In the genomic region with DNA sequence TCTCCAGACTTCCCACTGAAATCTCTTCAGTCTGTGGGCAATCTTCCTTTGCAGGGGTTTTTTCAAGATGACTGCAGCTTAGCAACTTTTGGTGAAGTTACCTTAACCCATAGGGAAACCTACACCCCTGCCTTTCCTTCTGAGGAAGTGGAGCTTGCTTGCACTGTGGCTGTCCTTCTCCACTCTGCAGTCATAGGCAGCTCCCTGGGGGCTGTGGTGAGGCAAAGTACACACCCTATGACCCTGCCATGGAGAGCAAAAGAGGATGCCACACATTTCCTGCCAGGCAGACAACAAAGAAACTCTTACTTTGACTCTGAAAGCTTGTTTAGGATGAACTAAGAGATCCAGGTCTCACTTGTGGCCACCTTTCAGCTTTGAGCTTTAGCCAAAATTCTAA, we compare ENCODE assay signal across 15 cellular contexts.
DNase-seq lines count a peak whose midpoint lies in the region; ATAC-seq, FAIRE-seq and TF ChIP-seq lines count a peak whose summit lies in the region.
"Had no signal": no experiment of that assay in that cellular context is flagged by ENCODE, and none has a peak within 500 bp of the region (broad histone marks: within the 10 kb centered on the region; RNA-seq: fewer than 3 reads in every experiment).

No MANE protein-coding gene starts in this region.

- no peaks in the 10 kb centered on the region for H3K4me1 ChIP-seq in pancreas
- H3K4me1 ChIP-seq: left lung had no signal

- no peaks in the 10 kb centered on the region for H3K36me3 ChIP-seq in pancreas
- H3K36me3 ChIP-seq: left lung had no signal

- H3K27me3 Mint-ChIP-seq in activated naive CD8-positive, alpha-beta T cell treated with anti-CD3 and anti-CD28 coated beads, Interleukin-2, amount 50 U/mL, for 24 hours, result peaks cover 3% of the 10 kb centered on the region
- no peaks in the 10 kb centered on the region for H3K27me3 Mint-ChIP-seq in MCF 10A (ENCODE audit: insufficient read depth, unreplicated experiment)

- H3K4me1 Mint-ChIP-seq in activated naive CD8-positive, alpha-beta T cell treated with anti-CD3 and anti-CD28 coated beads, Interleukin-2, amount 50 U/mL, for 24 hours, result peaks cover 25% of the 10 kb centered on the region
- peaks cover 13% of the 10 kb centered on the region for H3K4me1 Mint-ChIP-seq in MCF 10A (ENCODE audit: insufficient read depth, unreplicated experiment)

- peaks cover 20% of the 10 kb centered on the region for H3K9me3 Mint-ChIP-seq in activated naive CD8-positive, alpha-beta T cell treated with anti-CD3 and anti-CD28 coated beads, Interleukin-2, amount 50 U/mL, for 24 hours
- no peaks in the 10 kb centered on the region for H3K9me3 Mint-ChIP-seq in MCF 10A (ENCODE audit: unreplicated experiment)

- ATAC-seq in GM18498 (IDR thresholded peaks at IDR 0.05; ENCODE audit: unreplicated experiment), result peak; percentile 69
- peak; percentile 75 for ATAC-seq in GM21447 (IDR thresholded peaks at IDR 0.05; ENCODE audit: unreplicated experiment)
- peak; percentile 56 for ATAC-seq in HG03469 (IDR thresholded peaks at IDR 0.05; ENCODE audit: unreplicated experiment)
- ATAC-seq in activated naive CD8-positive, alpha-beta T cell treated with anti-CD3 and anti-CD28 coated beads, Interleukin-2, amount 50 U/mL, for 24 hours, result peak; percentile 64
- ATAC-seq in pancreas, result no peak
- ATAC-seq: left lung, right cardiac atrium had no signal

- H3K27me3 ChIP-seq in pancreas, result no peaks in the 10 kb centered on the region
- H3K27me3 ChIP-seq: left lung had no signal

- intact Hi-C loops in MCF 10A (cut with micrococcal nuclease), result no loop called here
- intact Hi-C loops in pancreas (cut with DNase I), result no loop called here

- no peaks in the 10 kb centered on the region for H3K36me3 Mint-ChIP-seq in activated naive CD8-positive, alpha-beta T cell treated with anti-CD3 and anti-CD28 coated beads, Interleukin-2, amount 50 U/mL, for 24 hours (ENCODE audit: low read depth)
- H3K36me3 Mint-ChIP-seq in MCF 10A (ENCODE audit: insufficient read depth, unreplicated experiment), result peaks cover 4% of the 10 kb centered on the region
- H3K36me3 Mint-ChIP-seq: CD4-positive, CD25-positive, alpha-beta regulatory T cell had no signal

- FAIRE-seq in pancreas (lab: Jason Lieb, UNC), result no peak
- FAIRE-seq: colon, RCC 7860 had no signal

- no peaks in the 10 kb centered on the region for H3K9me3 ChIP-seq in pancreas
- H3K9me3 ChIP-seq: left lung had no signal

- no peak overlapping the region for H3K27ac Mint-ChIP-seq in activated naive CD8-positive, alpha-beta T cell treated with anti-CD3 and anti-CD28 coated beads, Interleukin-2, amount 50 U/mL, for 24 hours
- no peak overlapping the region for H3K27ac Mint-ChIP-seq in MCF 10A (ENCODE audit: low read depth, unreplicated experiment)

- H3K4me3 ChIP-seq in pancreas, result no peak overlapping the region
- H3K4me3 ChIP-seq: left lung had no signal

- CTCF ChIA-PET in MCF 10A (lab: Yijun Ruan, JAX), result interaction anchor here (0.7 to 3.3 kb wide), 4 partner anchors 16 to 1004 kb away, joined by 3 to 26 read pairs (median 10); partner anchors contain the start of gene ZNF462

- no peak overlapping the region for H3K27ac ChIP-seq in pancreas
- H3K27ac ChIP-seq: left lung had no signal

- H3K4me3 Mint-ChIP-seq in activated naive CD8-positive, alpha-beta T cell treated with anti-CD3 and anti-CD28 coated beads, Interleukin-2, amount 50 U/mL, for 24 hours, result no peak overlapping the region
- no peak overlapping the region for H3K4me3 Mint-ChIP-seq in MCF 10A (ENCODE audit: unreplicated experiment)
- H3K4me3 Mint-ChIP-seq: CD4-positive, CD25-positive, alpha-beta regulatory T cell had no signal

- TF ChIP-seq CTCF in MCF 10A (IDR thresholded peaks at IDR 0.05; ENCODE audit: unreplicated experiment), result no peak
- no peak for TF ChIP-seq CTCF in pancreas (IDR thresholded peaks at IDR 0.05)

- no peak for DNase-seq in activated naive CD8-positive, alpha-beta T cell treated with anti-CD3 and anti-CD28 coated beads, Interleukin-2, amount 50 U/mL, for 24 hours
- no peak for DNase-seq in NK-92 treated with Interleukin-12 subunit alpha and Interleukin-12 subunit beta, amount 100 ng/mL, for 24 hours (lab: John Stamatoyannopoulos, UW)
- DNase-seq in MCF 10A (ENCODE audit: unreplicated experiment), result no peak
- no peak for DNase-seq in NCI-H1105 (lab: John Stamatoyannopoulos, UW)
- DNase-seq in pancreas, result no peak
- DNase-seq: left lung, NCI-H1092, NCI-H446 treated with DMSO at 0.1 percent for 48 hours, right cardiac atrium had no signal

- POLR2A ChIA-PET in MCF 10A (lab: Yijun Ruan, JAX), result interaction anchor here (0.6 kb wide), 1 partner anchor 1355 kb away, joined by 3 read pairs; no protein-coding TSS in a partner anchor

- no TSS peak for BruUV-seq in MCF 10A (replicated peaks; lab: Mats Ljungman, UMichigan)

Comparison
In these comparisons a context has a peak if more than half of its experiments do, and no peak if none do; other contexts are left out.
1. ATAC-seq: peak in GM18498 (single experiment), GM21447 (single experiment), HG03469 (single experiment) and activated naive CD8-positive, alpha-beta T cell treated with anti-CD3 and anti-CD28 coated beads, Interleukin-2, amount 50 U/mL, for 24 hours (single experiment); none in pancreas (0 of 4).